ENCODE assay signal across 8 cellular contexts in genomic region chr15:62165029-62165792, GRCh38. TPM values are rescaled to one million over a fixed set of nuclear protein-coding genes. Genes with fewer than 3 reads are reported as not detected.
DNase-seq lines count a peak whose midpoint lies in the region; ATAC-seq and TF ChIP-seq lines count a peak whose summit lies in the region.

A gene with protein sequence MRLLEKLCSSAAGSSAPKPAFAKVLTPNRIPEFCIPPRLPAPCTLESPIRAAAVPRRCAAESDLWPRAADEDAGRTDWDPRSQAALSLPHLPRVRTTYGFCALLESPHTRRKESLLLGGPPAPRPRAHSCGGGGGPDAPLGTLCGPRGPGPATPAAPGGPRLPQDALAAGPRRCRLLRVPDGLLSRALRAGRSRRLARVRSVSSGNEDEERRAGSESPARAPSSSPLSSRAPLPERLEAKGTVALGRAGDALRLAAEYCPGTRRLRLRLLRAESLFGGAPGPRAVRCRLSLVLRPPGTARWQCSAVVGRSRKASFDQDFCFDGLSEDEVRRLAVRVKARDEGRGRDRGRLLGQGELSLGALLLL (minus strand): TSS chr15:62165285. CDS start chr15:62164984, 301 bp downstream.

- no peaks in the 10 kb centered on the region for H3K9me2 ChIP-seq in GM23248 (ENCODE audit: insufficient read depth)

- peak within 1 kb of the TSS; percentile 93 for H3K27ac Mint-ChIP-seq in endothelial cell (ENCODE audit: unreplicated experiment)
- no peak within 1 kb of the TSS for H3K27ac Mint-ChIP-seq in naive B cell

- H3K4me3 ChIP-seq in GM23248 (peak within 1 kb of the TSS; percentile 33; the same call in 1 of the 2 replicates), WERI-Rb-1 (ENCODE audit: low read depth, low read length) (peak within 1 kb of the TSS; percentile 59)

- no peak within 1 kb of the TSS for H3K27ac ChIP-seq in GM23248
- H3K27ac ChIP-seq in WERI-Rb-1: no peak within 1 kb of the TSS

- no peaks in the 10 kb centered on the region for H3F3A ChIP-seq in GM23248 (ENCODE audit: insufficient read depth)

- no peak within 1 kb of the TSS for H3K4me2 ChIP-seq in GM23248 (ENCODE audit: unreplicated experiment)

- peak within 1 kb of the TSS; percentile 96 for H3K4me3 Mint-ChIP-seq in endothelial cell (ENCODE audit: unreplicated experiment)
- H3K4me3 Mint-ChIP-seq in naive B cell: peak within 1 kb of the TSS in 6 of 8 donors; percentile 41 to 63 (median 50)

- H2AFZ ChIP-seq in GM23248: peak within 1 kb of the TSS; percentile 39; the same call in 1 of the 2 replicates

- H3K4me1 ChIP-seq in GM23248 (ENCODE audit: insufficient read depth): no peaks in the 10 kb centered on the region

- no peaks in the 10 kb centered on the region for H3K79me2 ChIP-seq in GM23248 (ENCODE audit: insufficient read depth)

- H3K27me3 Mint-ChIP-seq in endothelial cell (ENCODE audit: unreplicated experiment) (peaks cover 15% of the 10 kb centered on the region), naive B cell (peaks cover 53 to 71% (median 60%) of the 10 kb centered on the region in 3 donors)

- H3K9me3 ChIP-seq in GM23248 (ENCODE audit: low read depth) (no peaks in the 10 kb centered on the region), WERI-Rb-1 (ENCODE audit: severe bottlenecking) (no peaks in the 10 kb centered on the region)

- H3K9me3 Mint-ChIP-seq in endothelial cell (ENCODE audit: unreplicated experiment): peaks cover 3% of the 10 kb centered on the region
- H3K9me3 Mint-ChIP-seq in naive B cell: no peaks in the 10 kb centered on the region

- DNase-seq in GM23248: peak; percentile 7
- peak; percentile 14 for DNase-seq in WERI-Rb-1
- DNase-seq in endothelial cell (ENCODE audit: low spot score): peak; percentile 73
- no peak for DNase-seq in naive B cell
- DNase-seq in ureter (ENCODE audit: low spot score): peak; percentile 82
- DNase-seq in Kasumi-1 (lab: John Stamatoyannopoulos, UW): no peak

- TF ChIP-seq CTCF in WERI-Rb-1 (IDR thresholded peaks at IDR 0.05; ENCODE audit: low read depth, low read length) (no peak), endothelial cell (IDR thresholded peaks at IDR 0.05; ENCODE audit: unreplicated experiment) (no peak)

- WGBS in GM23248 (ENCODE audit: low coverage in 1 of 2, low lambda C conversion rate in 2 of 2, missing lambda C conversion rate in 2 of 2), 2 experiments: 40 to 48% methylated on average over 33 to 38 of the region's 38 CpGs

- H3K36me3 ChIP-seq in GM23248 (ENCODE audit: low read depth) (no peaks in the 10 kb centered on the region), WERI-Rb-1 (no peaks in the 10 kb centered on the region)

- in situ Hi-C loops in GM23248 (cut with MboI): no loop called here

- H3K4me1 Mint-ChIP-seq in endothelial cell (ENCODE audit: unreplicated experiment) (peaks cover 29% of the 10 kb centered on the region), naive B cell (peaks cover 3 to 15% (median 14%) of the 10 kb centered on the region in 3 donors)

- H4K20me1 ChIP-seq in GM23248 (ENCODE audit: insufficient read depth): no peaks in the 10 kb centered on the region

- H3K9ac ChIP-seq in GM23248: no peak within 1 kb of the TSS

- H3K36me3 Mint-ChIP-seq in endothelial cell (ENCODE audit: low read depth, unreplicated experiment): peaks cover 22% of the 10 kb centered on the region
- no peaks in the 10 kb centered on the region for H3K36me3 Mint-ChIP-seq in naive B cell

- H3K27me3 ChIP-seq in GM23248 (replicated peaks; ENCODE audit: insufficient read depth): peaks cover 48% of the 10 kb centered on the region
- peaks cover 7% of the 10 kb centered on the region for H3K27me3 ChIP-seq in WERI-Rb-1 (ENCODE audit: insufficient read depth, low read depth, severe bottlenecking)

- no peak for ATAC-seq in naive B cell (ENCODE audit: low read depth in 2 of 2)
- no peak for ATAC-seq in HG03095 (IDR thresholded peaks at IDR 0.05; ENCODE audit: unreplicated experiment)
- ATAC-seq in HG03039 (IDR thresholded peaks at IDR 0.05; ENCODE audit: unreplicated experiment): no peak

RNA-seq across cellular contexts. Expression of the gene that starts here (rescaled TPM):
- total RNA-seq in GM23248 (2014; rRNA removed; shearing (Covaris generic)): not detected in 2 replicates
- not detected in 2 replicates for polyA plus RNA-seq in GM23248 (2016; fragmentation: Nextera tagmentation; extraction: Ambion mirVana)
- total RNA-seq in endothelial cell (ENCODE audit: unreplicated experiment): 19.1 TPM
- not detected for polyA plus RNA-seq in naive B cell (ENCODE audit: low read depth in 6 of 6)
- total RNA-seq in ureter: 2.8 TPM

Comparison
In these comparisons a context has a peak if more than half of its experiments do, and no peak if none do; other contexts are left out.
1. Peak in DNase-seq and H3K4me3 ChIP-seq in GM23248; RNA of the gene not detected or under 1 TPM.
2. DNase-seq: peak in WERI-Rb-1 (single experiment), endothelial cell (single experiment) and ureter (single experiment); none in naive B cell (single experiment) and Kasumi-1 (0 of 2).